In genomic region chr7:128829391-128830166, GRCh38 we compare ENCODE assay signal across 9 cellular contexts. TPM values are rescaled to one million over a fixed set of nuclear protein-coding genes. Genes with fewer than 3 reads are reported as not detected.
DNase-seq lines count a peak whose midpoint lies in the region; ATAC-seq and TF ChIP-seq lines count a peak whose summit lies in the region.
"Had no signal": no experiment of that assay in that cellular context is flagged by ENCODE, and none has a peak within 500 bp of the region (broad histone marks: within the 10 kb centered on the region; RNA-seq: fewer than 3 reads in every experiment).

No MANE protein-coding gene starts in this region.

- no peaks in the 10 kb centered on the region for H3K36me3 Mint-ChIP-seq in activated naive CD4-positive, alpha-beta T cell treated with anti-CD3 and anti-CD28 coated beads, Interleukin-2, amount 10 ng/mL, durations not matched to agents 7 days and 5 days

- CTCF ChIA-PET in activated naive CD4-positive, alpha-beta T cell treated with anti-CD3 and anti-CD28 coated beads, Interleukin-2, amount 10 ng/mL, durations not matched to agents 7 days and 5 days (lab: Charles Lee) = no interaction called here

- no peak for TF ChIP-seq POLR2A in uterus (IDR thresholded peaks at IDR 0.05)

- H3K27me3 Mint-ChIP-seq in activated naive CD4-positive, alpha-beta T cell treated with anti-CD3 and anti-CD28 coated beads, Interleukin-2, amount 10 ng/mL, durations not matched to agents 7 days and 5 days = peaks cover 79% of the 10 kb centered on the region

- TF ChIP-seq CTCF in astrocyte of the spinal cord (IDR thresholded peaks at IDR 0.05; ENCODE audit: low read depth, low read length) = no peak
- peak in 1 of 4 experiments; percentile 10 for TF ChIP-seq CTCF in uterus (IDR thresholded peaks at IDR 0.05)

- H3K36me3 ChIP-seq in uterus = no peaks in the 10 kb centered on the region

- peak overlapping the region; percentile 92 to 94 for H3K27ac ChIP-seq in uterus

- in situ Hi-C loops in astrocyte of the spinal cord (cut with HindIII; ENCODE audit: low sequenced_read_pairs) = no loop called here

- H3K9me3 ChIP-seq in uterus = no peaks in the 10 kb centered on the region

- no peaks in the 10 kb centered on the region for H3K9me3 Mint-ChIP-seq in activated naive CD4-positive, alpha-beta T cell treated with anti-CD3 and anti-CD28 coated beads, Interleukin-2, amount 10 ng/mL, durations not matched to agents 7 days and 5 days

- peak overlapping the region; percentile 16 for H3K4me3 ChIP-seq in astrocyte of the spinal cord (ENCODE audit: low read depth, low read length)
- peak overlapping the region in 1 of 2 donors; percentile 57 for H3K4me3 ChIP-seq in uterus

- peak; percentile 71 for ATAC-seq in left lobe of liver
- ATAC-seq in GM21528 (IDR thresholded peaks at IDR 0.05; ENCODE audit: low FRiP score, unreplicated experiment) = no peak

- no peaks in the 10 kb centered on the region for H3K27me3 ChIP-seq in uterus

- no peak overlapping the region for H3K27ac Mint-ChIP-seq in activated naive CD4-positive, alpha-beta T cell treated with anti-CD3 and anti-CD28 coated beads, Interleukin-2, amount 10 ng/mL, durations not matched to agents 7 days and 5 days

- H3K4me1 Mint-ChIP-seq in activated naive CD4-positive, alpha-beta T cell treated with anti-CD3 and anti-CD28 coated beads, Interleukin-2, amount 10 ng/mL, durations not matched to agents 7 days and 5 days = peaks cover 14% of the 10 kb centered on the region

- peaks cover 3% of the 10 kb centered on the region in 2 donors for H3K4me1 ChIP-seq in uterus

- H3K4me3 Mint-ChIP-seq in activated naive CD4-positive, alpha-beta T cell treated with anti-CD3 and anti-CD28 coated beads, Interleukin-2, amount 10 ng/mL, durations not matched to agents 7 days and 5 days = peak overlapping the region; percentile 31

- intact Hi-C loops in uterus (cut with DNase I; ENCODE audit: low total_unique reads) = no loop called here

- DNase-seq in activated naive CD4-positive, alpha-beta T cell treated with anti-CD3 and anti-CD28 coated beads, Interleukin-2, amount 10 ng/mL, durations not matched to agents 7 days and 5 days = no peak
- no peak for DNase-seq in activated naive CD4-positive, alpha-beta T cell treated with anti-CD3 and anti-CD28 coated beads, Interleukin-2, amount 50 U/mL, for 16 hours
- peak; percentile 55 for DNase-seq in astrocyte of the spinal cord (ENCODE audit: low read depth, low spot score)
- peak; percentile 64 for DNase-seq in left lobe of liver (ENCODE audit: low spot score)
- DNase-seq in uterus = peak; percentile 55 to 68
- DNase-seq in NCI-H187 (lab: John Stamatoyannopoulos, UW) = no peak
- DNase-seq in globus pallidus (ENCODE audit: low spot score) = no peak

RNA-seq across cellular contexts. Expression of gene FLNC, which starts 0.6 kb away (rescaled TPM):
- 0.55 TPM for total RNA-seq in left lobe of liver
- total RNA-seq in uterus = 100 to 1,000 TPM in 2 of 4 donors, 10 to 100 TPM in 2; 16.5 to 126 (median 105) TPM

RNA-seq across cellular contexts. Expression of gene ATP6V1F, which starts 33.1 kb away (rescaled TPM):
- 28.2 TPM for total RNA-seq in left lobe of liver
- total RNA-seq in uterus = 100 to 1,000 TPM in 1 of 4 donors, 10 to 100 TPM in 3; 31.2 to 137 (median 61.3) TPM

RNA-seq across cellular contexts. Expression of gene CCDC136, which starts 37.8 kb away (rescaled TPM):
- total RNA-seq in left lobe of liver = 0.40 TPM
- 10 to 100 TPM; 11.5 to 26.4 (median 14.8) TPM for total RNA-seq in uterus

RNA-seq across cellular contexts. Expression of gene OPN1SW, which starts 54.0 kb away (rescaled TPM):
- total RNA-seq in left lobe of liver (not detected), uterus (not detected)
- total RNA-seq: SK-MEL-5 had no signal

Comparison
In these comparisons a context has a peak if more than half of its experiments do, and no peak if none do; other contexts are left out.
1. DNase-seq: peak in astrocyte of the spinal cord (single experiment), left lobe of liver (single experiment) and uterus (2 of 2); none in activated naive CD4-positive, alpha-beta T cell treated with anti-CD3 and anti-CD28 coated beads, Interleukin-2, amount 10 ng/mL, durations not matched to agents 7 days and 5 days (single experiment), activated naive CD4-positive, alpha-beta T cell treated with anti-CD3 and anti-CD28 coated beads, Interleukin-2, amount 50 U/mL, for 16 hours (single experiment), NCI-H187 (0 of 2) and globus pallidus (single experiment).
2. RNA of gene FLNC, which starts 0.6 kb away (total RNA-seq): 16.5 to 126 TPM in uterus; 0.55 TPM in left lobe of liver (single experiment); every median in the first group is over 10 times any median in the second.